In genomic region chr3:458124-458523, GRCh38 we compare ENCODE assay signal across 18 cellular contexts.
"Had no signal": no experiment of that assay in that cellular context is flagged by ENCODE, and none has a peak within 500 bp of the region (broad histone marks: within the 10 kb centered on the region; RNA-seq: fewer than 3 reads in every experiment).

No MANE protein-coding gene starts in this region.

- H3K36me3 ChIP-seq: brain microvascular endothelial cell, cardiac muscle cell had no signal

- H3K4me1 Mint-ChIP-seq: activated naive CD8-positive, alpha-beta T cell treated with anti-CD3 and anti-CD28 coated beads, Interleukin-2, amount 10 ng/mL, durations not matched to agents 7 days and 5 days; T-cell had no signal

- DNase-seq: activated CD4-positive, alpha-beta T cell treated with anti-CD3 and anti-CD28 coated beads for 4 hours; activated CD8-positive, alpha-beta memory T cell treated with anti-CD3 and anti-CD28 coated beads, Interleukin-2, amount 50 U/mL, for 48 hours; activated CD8-positive, alpha-beta T cell treated with anti-CD3 and anti-CD28 coated beads, Interleukin-2, amount 10 ng/mL, durations not matched to agents 7 days and 5 days; activated naive CD4-positive, alpha-beta T cell treated with anti-CD3 and anti-CD28 coated beads, Interleukin-2, amount 50 U/mL, for 16 hours; activated naive CD8-positive, alpha-beta T cell treated with anti-CD3 and anti-CD28 coated beads, Interleukin-2, amount 10 ng/mL, durations not matched to agents 7 days and 5 days; activated T-cell treated with anti-CD3 and anti-CD28 coated beads, Interleukin-2, amount 50 U/mL, for 1 hour; brain microvascular endothelial cell; MM.1S; NCI-H1105; NCI-H1436; NCI-H2029 treated with DMSO at 0.1 percent for 48 hours; NCI-H345; NCI-H510A; NCI-H526 treated with DMSO at 0.1 percent for 48 hours; T-cell; T-helper 2 cell; T1000 had no signal

- H3K4me3 ChIP-seq: cardiac muscle cell had no signal

- H3K27ac ChIP-seq: brain microvascular endothelial cell, cardiac muscle cell had no signal

- H3K36me3 Mint-ChIP-seq: activated naive CD8-positive, alpha-beta T cell treated with anti-CD3 and anti-CD28 coated beads, Interleukin-2, amount 10 ng/mL, durations not matched to agents 7 days and 5 days; T-cell had no signal

- H3K27me3 Mint-ChIP-seq: activated naive CD8-positive, alpha-beta T cell treated with anti-CD3 and anti-CD28 coated beads, Interleukin-2, amount 10 ng/mL, durations not matched to agents 7 days and 5 days; T-cell had no signal

- H3K27ac Mint-ChIP-seq: activated CD8-positive, alpha-beta T cell treated with anti-CD3 and anti-CD28 coated beads, Interleukin-2, amount 10 ng/mL, durations not matched to agents 7 days and 5 days; activated naive CD8-positive, alpha-beta T cell treated with anti-CD3 and anti-CD28 coated beads, Interleukin-2, amount 10 ng/mL, durations not matched to agents 7 days and 5 days; T-cell had no signal

- H3K4me3 Mint-ChIP-seq: activated CD8-positive, alpha-beta T cell treated with anti-CD3 and anti-CD28 coated beads, Interleukin-2, amount 10 ng/mL, durations not matched to agents 7 days and 5 days; activated naive CD8-positive, alpha-beta T cell treated with anti-CD3 and anti-CD28 coated beads, Interleukin-2, amount 10 ng/mL, durations not matched to agents 7 days and 5 days; T-cell had no signal

- H3K27me3 ChIP-seq: brain microvascular endothelial cell, cardiac muscle cell had no signal

- ATAC-seq: activated CD8-positive, alpha-beta T cell treated with anti-CD3 and anti-CD28 coated beads, Interleukin-2, amount 10 ng/mL, durations not matched to agents 7 days and 5 days; T-cell had no signal
